Comparison of ENCODE assay signal across 8 cellular contexts in the genomic region with DNA sequence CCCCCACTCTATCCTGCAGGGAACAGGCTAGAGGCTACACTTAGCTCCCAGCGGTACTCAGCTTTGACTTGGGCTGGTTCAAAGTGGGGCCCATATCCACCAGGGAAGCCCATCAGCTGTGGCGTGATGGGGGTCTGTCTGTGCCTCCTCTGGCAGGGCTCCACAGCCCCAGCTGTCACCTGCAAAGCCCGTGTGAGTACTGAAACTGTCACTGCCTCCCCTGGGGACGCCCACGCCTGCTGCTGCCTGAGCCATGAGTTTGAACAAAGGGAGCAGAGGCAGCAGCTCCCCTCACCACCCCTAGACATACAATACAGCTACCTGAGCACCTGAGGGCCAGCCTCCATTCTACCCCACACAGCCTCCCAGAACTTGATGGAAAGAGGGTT. TPM values are rescaled to one million over a fixed set of nuclear protein-coding genes. Genes with fewer than 3 reads are reported as not detected.
DNase-seq lines count a peak whose midpoint lies in the region; ATAC-seq and TF ChIP-seq lines count a peak whose summit lies in the region.

No MANE protein-coding gene starts in this region.

- H3K4me3 ChIP-seq in cardiac muscle cell (peak overlapping the region; percentile 45), heart left ventricle (peak overlapping the region in 3 of 12 donors; percentile 55 to 73 (median 65))

- peak overlapping the region; percentile 61 for H3K27ac ChIP-seq in cardiac muscle cell
- no peak overlapping the region for H3K27ac ChIP-seq in heart left ventricle
- H3K27ac ChIP-seq in foreskin keratinocyte = no peak overlapping the region

- TF ChIP-seq CTCF in cardiac muscle cell (IDR thresholded peaks at IDR 0.05; ENCODE audit: low read depth, low read length) (no peak), heart left ventricle (IDR thresholded peaks at IDR 0.05) (no peak), foreskin keratinocyte (conservative IDR thresholded peaks at IDR 0.05) (no peak)

- TF ChIP-seq POLR2A in heart left ventricle (IDR thresholded peaks at IDR 0.05) = no peak

- H3K36me3 Mint-ChIP-seq in immature natural killer cell = peaks cover under 1 to 5% (median 4%) of the 10 kb centered on the region in 3 donors
- H3K36me3 Mint-ChIP-seq in stimulated activated naive CD8-positive, alpha-beta T cell treated with anti-CD3 and anti-CD28 coated beads, Interleukin-15, Interleukin-2, amounts not matched to agents 100 ng/mL and 50 ng/mL, for 24 hours (ENCODE audit: low read depth) = no peaks in the 10 kb centered on the region

- peaks cover 21% of the 10 kb centered on the region for H3K4me1 ChIP-seq in cardiac muscle cell (ENCODE audit: low read depth)
- peaks cover 0 to 22% (median 8%) of the 10 kb centered on the region in 12 donors for H3K4me1 ChIP-seq in heart left ventricle
- peaks cover 6% of the 10 kb centered on the region for H3K4me1 ChIP-seq in foreskin keratinocyte

- intact Hi-C loops in heart left ventricle (cut with DNase I) = no loop called here

- H3K4me1 Mint-ChIP-seq in immature natural killer cell = peaks cover 35 to 39% of the 10 kb centered on the region in 2 donors
- H3K4me1 Mint-ChIP-seq in stimulated activated naive CD8-positive, alpha-beta T cell treated with anti-CD3 and anti-CD28 coated beads, Interleukin-15, Interleukin-2, amounts not matched to agents 100 ng/mL and 50 ng/mL, for 24 hours (ENCODE audit: low read depth) = peaks cover 54% of the 10 kb centered on the region

- peak overlapping the region in 4 of 5 donors; percentile 24 to 90 (median 88) for H3K4me3 Mint-ChIP-seq in immature natural killer cell
- peak overlapping the region; percentile 81 for H3K4me3 Mint-ChIP-seq in stimulated activated naive CD8-positive, alpha-beta T cell treated with anti-CD3 and anti-CD28 coated beads, Interleukin-15, Interleukin-2, amounts not matched to agents 100 ng/mL and 50 ng/mL, for 24 hours

- H3K9me3 Mint-ChIP-seq in immature natural killer cell = no peaks in the 10 kb centered on the region
- no peaks in the 10 kb centered on the region for H3K9me3 Mint-ChIP-seq in stimulated activated naive CD8-positive, alpha-beta T cell treated with anti-CD3 and anti-CD28 coated beads, Interleukin-15, Interleukin-2, amounts not matched to agents 100 ng/mL and 50 ng/mL, for 24 hours

- WGBS in heart left ventricle, 4 donors = 65 to 83% (median 81%) methylated on average over 5 of the region's 5 CpGs

- H3K27me3 Mint-ChIP-seq in immature natural killer cell (ENCODE audit: low read depth in 3 of 3) = peaks cover 7 to 15% (median 14%) of the 10 kb centered on the region in 3 donors
- H3K27me3 Mint-ChIP-seq in stimulated activated naive CD8-positive, alpha-beta T cell treated with anti-CD3 and anti-CD28 coated beads, Interleukin-15, Interleukin-2, amounts not matched to agents 100 ng/mL and 50 ng/mL, for 24 hours = no peaks in the 10 kb centered on the region

- H3K36me3 ChIP-seq in cardiac muscle cell (no peaks in the 10 kb centered on the region), heart left ventricle (no peaks in the 10 kb centered on the region)

- H3K27me3 ChIP-seq in cardiac muscle cell = no peaks in the 10 kb centered on the region
- H3K27me3 ChIP-seq in heart left ventricle = no peaks in the 10 kb centered on the region
- no peaks in the 10 kb centered on the region for H3K27me3 ChIP-seq in foreskin keratinocyte

- peak overlapping the region; percentile 87 to 92 (median 88) for H3K27ac Mint-ChIP-seq in immature natural killer cell
- no peak overlapping the region for H3K27ac Mint-ChIP-seq in stimulated activated naive CD8-positive, alpha-beta T cell treated with anti-CD3 and anti-CD28 coated beads, Interleukin-15, Interleukin-2, amounts not matched to agents 100 ng/mL and 50 ng/mL, for 24 hours

- ATAC-seq in heart left ventricle (no peak), HG03354 (IDR thresholded peaks at IDR 0.05; ENCODE audit: poor library complexity, severe bottlenecking, unreplicated experiment) (peak; percentile 56), foreskin keratinocyte (no peak)

- DNase-seq in cardiac muscle cell (ENCODE audit: low read depth in 1 of 2, low spot score in 1 of 2) (no peak), heart left ventricle (no peak), immature natural killer cell (no peak), foreskin keratinocyte (no peak), OCI-M2 (lab: John Stamatoyannopoulos, UW; ENCODE audit: unreplicated experiment) (no peak)
- DNase-seq in activated CD8-positive, alpha-beta memory T cell treated with anti-CD3 and anti-CD28 coated beads, Interleukin-2, amount 50 U/mL, for 48 hours = peak; percentile 71

- H3K9me3 ChIP-seq in cardiac muscle cell (ENCODE audit: low read depth) (no peaks in the 10 kb centered on the region), heart left ventricle (no peaks in the 10 kb centered on the region)

RNA-seq across cellular contexts. Expression of gene REM2, which starts 5.0 kb away (rescaled TPM):
- total RNA-seq in cardiac muscle cell (1.6 and 5.1 TPM in 2 replicates), heart left ventricle (under 1 TPM in 1 of 9 donors, not detected in 8; 0.21 TPM), foreskin keratinocyte (0.14 TPM in 2 replicates)
- polyA plus RNA-seq in cardiac muscle cell (2.7 and 7.1 TPM in 2 replicates), heart left ventricle (under 1 TPM in 1 of 2 donors, not detected in 1; 0.06 TPM), immature natural killer cell (under 1 TPM; 0.22 to 0.74 (median 0.66) TPM), foreskin keratinocyte (0.11 and 0.18 TPM in 2 replicates)

RNA-seq across cellular contexts. Expression of gene LRP10, which starts 16.4 kb away (rescaled TPM):
- 40.8 and 47.1 TPM in 2 replicates for total RNA-seq in cardiac muscle cell
- polyA plus RNA-seq in cardiac muscle cell = 58.6 and 62.7 TPM in 2 replicates
- total RNA-seq in heart left ventricle = 100 to 1,000 TPM in 3 of 9 donors, 10 to 100 TPM in 6; 47.9 to 128 (median 64.5) TPM
- 10 to 100 TPM; 11.0 to 99.9 TPM for polyA plus RNA-seq in heart left ventricle
- 100 to 1,000 TPM in 2 of 3 donors, 10 to 100 TPM in 1; 74.6 to 146 (median 136) TPM for polyA plus RNA-seq in immature natural killer cell
- total RNA-seq in foreskin keratinocyte = 65.2 and 76.2 TPM in 2 replicates
- polyA plus RNA-seq in foreskin keratinocyte = 56.5 and 58.5 TPM in 2 replicates

RNA-seq across cellular contexts. Expression of gene RBM23, which starts 31.0 kb away (rescaled TPM):
- total RNA-seq in cardiac muscle cell = 97.6 and 107 TPM in 2 replicates
- polyA plus RNA-seq in cardiac muscle cell = 93.4 and 94.7 TPM in 2 replicates
- total RNA-seq in heart left ventricle = 10 to 100 TPM; 35.4 to 45.0 (median 41.6) TPM
- polyA plus RNA-seq in heart left ventricle = 10 to 100 TPM; 14.8 to 52.7 TPM
- polyA plus RNA-seq in immature natural killer cell = 10 to 100 TPM; 80.9 to 91.9 (median 85.5) TPM
- 42.4 and 47.2 TPM in 2 replicates for total RNA-seq in foreskin keratinocyte
- polyA plus RNA-seq in foreskin keratinocyte = 27.0 and 32.1 TPM in 2 replicates

RNA-seq across cellular contexts. Expression of gene PRMT5, which starts 41.2 kb away (rescaled TPM):
- total RNA-seq in cardiac muscle cell (53.9 and 62.7 TPM in 2 replicates), heart left ventricle (10 to 100 TPM; 37.2 to 60.2 (median 48.8) TPM), foreskin keratinocyte (177 and 186 TPM in 2 replicates)
- polyA plus RNA-seq in cardiac muscle cell (131 and 134 TPM in 2 replicates), heart left ventricle (100 to 1,000 TPM in 1 of 2 donors, 10 to 100 TPM in 1; 10.4 to 101 TPM), immature natural killer cell (10 to 100 TPM; 32.9 to 34.9 (median 34.7) TPM), foreskin keratinocyte (153 and 160 TPM in 2 replicates)

RNA-seq across cellular contexts. Expression of gene MMP14, which starts 51.6 kb away (rescaled TPM):
- total RNA-seq in cardiac muscle cell (24.6 and 48.1 TPM in 2 replicates), heart left ventricle (10 to 100 TPM; 14.0 to 90.6 (median 24.8) TPM), foreskin keratinocyte (234 and 241 TPM in 2 replicates)
- polyA plus RNA-seq in cardiac muscle cell (1.8 and 6.3 TPM in 2 replicates), heart left ventricle (10 to 100 TPM; 18.9 to 25.7 TPM), immature natural killer cell (not detected), foreskin keratinocyte (148 and 159 TPM in 2 replicates)
